9 cellular contexts compared by ENCODE assay signal in genomic region chr5:154835701-154836052, GRCh38. TPM values are rescaled to one million over a fixed set of nuclear protein-coding genes. Genes with fewer than 3 reads are reported as not detected.
DNase-seq lines count a peak whose midpoint lies in the region; ATAC-seq and TF ChIP-seq lines count a peak whose summit lies in the region.
"Not testable (repeated sequence)": the region's sequence is repeated elsewhere in the genome, so short reads cannot be mapped to it uniquely, and the experiment has no call there.
"Had no signal": no experiment of that assay in that cellular context is flagged by ENCODE, and none has a peak within 500 bp of the region (broad histone marks: within the 10 kb centered on the region; RNA-seq: fewer than 3 reads in every experiment).

No MANE protein-coding gene starts in this region.

- H3K9me3 ChIP-seq in HCT116 (ENCODE audit: control insufficient read depth in 1 of 2, insufficient read depth in 1 of 2, low read depth in 1 of 2, low read length in 2 of 2); WERI-Rb-1 (ENCODE audit: severe bottlenecking); left ventricle myocardium inferior (replicated peaks); lower lobe of right lung; uterus: not testable (repeated sequence)

- BruUV-seq in HCT116 (replicated peaks; lab: Mats Ljungman, UMichigan) = not testable (repeated sequence)

- RAD21 ChIA-PET in HCT116 (lab: Charles Lee; ENCODE audit: low non-redundant PET in 1 of 2, low total read pairs in 2 of 2, uncharacterized antibody in 2 of 2, unreplicated experiment in 2 of 2) = not testable (repeated sequence)

- CTCF ChIA-PET in HCT116 (lab: Charles Lee) = not testable (repeated sequence)

- H3K4me1 ChIP-seq in HCT116 (ENCODE audit: control insufficient read depth in 1 of 2, insufficient read depth in 2 of 2, low read length in 2 of 2) (peaks cover 19 to 26% of the 10 kb centered on the region in 2 experiments), left ventricle myocardium inferior (peaks cover 26% of the 10 kb centered on the region), lower lobe of right lung (peaks cover 20% of the 10 kb centered on the region)
- not testable (repeated sequence) for H3K4me1 ChIP-seq in uterus

- H3K4me3 ChIP-seq in HCT116 (replicated peaks in 1 of 2; ENCODE audit: low read depth in 1 of 2, low read length in 2 of 2); WERI-Rb-1 (ENCODE audit: low read depth, low read length); left ventricle myocardium inferior; lower lobe of right lung; uterus: not testable (repeated sequence)
- peak overlapping the region in 1 of 59 donors; percentile 26 for H3K4me3 ChIP-seq in dorsolateral prefrontal cortex

- H3K27me3 ChIP-seq in HCT116 (ENCODE audit: insufficient read depth, low read length); WERI-Rb-1 (ENCODE audit: insufficient read depth, low read depth, severe bottlenecking); dorsolateral prefrontal cortex; left ventricle myocardium inferior (ENCODE audit: low read depth); lower lobe of right lung (ENCODE audit: low read depth); uterus: not testable (repeated sequence)

- not testable (repeated sequence) for H3K27ac ChIP-seq in HCT116 (ENCODE audit: low read depth, low read length)
- H3K27ac ChIP-seq in WERI-Rb-1 = peak overlapping the region; percentile 23
- H3K27ac ChIP-seq in dorsolateral prefrontal cortex = peak overlapping the region in 43 of 59 donors; percentile 0 to 77 (median 58)
- H3K27ac ChIP-seq in left ventricle myocardium inferior (replicated peaks) = peak overlapping the region; percentile 73
- H3K27ac ChIP-seq in lower lobe of right lung = peak overlapping the region; percentile 36
- H3K27ac ChIP-seq in substantia nigra (ENCODE audit: low read depth, low read length, poor library complexity, severe bottlenecking) = peak overlapping the region; percentile 53
- peak overlapping the region; percentile 45 to 67 for H3K27ac ChIP-seq in uterus

- POLR2A ChIA-PET in HCT116 (lab: Charles Lee) = not testable (repeated sequence)

- not testable (repeated sequence) for H4K20me1 ChIP-seq in HCT116 (ENCODE audit: insufficient read depth)

- TF ChIP-seq POLR2A in HCT116 (IDR thresholded peaks at IDR 0.05; ENCODE audit: borderline replicate concordance, extremely low read depth, insufficient read depth, insufficient read length); uterus (IDR thresholded peaks at IDR 0.05): not testable (repeated sequence)

- H3K9me2 ChIP-seq in HCT116 (ENCODE audit: insufficient read depth) = not testable (repeated sequence)

- not testable (repeated sequence) for H2AFZ ChIP-seq in HCT116 (ENCODE audit: low read depth, low read length, poor library complexity, severe bottlenecking)

- not testable (repeated sequence) for TF ChIP-seq RAD21 in HCT116 (IDR thresholded peaks at IDR 0.05; ENCODE audit: low read depth)

- intact Hi-C loops in HCT116 (cut with micrococcal nuclease); dorsolateral prefrontal cortex (cut with DNase I); left ventricle myocardium inferior (cut with micrococcal nuclease); lower lobe of right lung (cut with DNase I); sciatic nerve (cut with DNase I); uterus (cut with DNase I; ENCODE audit: low total_unique reads): not testable (repeated sequence)

- not testable (repeated sequence) for H3K36me3 ChIP-seq in HCT116 (ENCODE audit: control insufficient read depth in 1 of 2, insufficient read depth in 2 of 2, low read length in 2 of 2); WERI-Rb-1; uterus
- H3K36me3 ChIP-seq in left ventricle myocardium inferior = peaks cover 42% of the 10 kb centered on the region
- H3K36me3 ChIP-seq in lower lobe of right lung = peaks cover 46% of the 10 kb centered on the region

- H3K9ac ChIP-seq in HCT116 (ENCODE audit: low read length) = not testable (repeated sequence)

- H3K79me2 ChIP-seq in HCT116 (ENCODE audit: insufficient read depth, low read length) = not testable (repeated sequence)

- ATAC-seq in HCT116 (peak; percentile 10), sciatic nerve (peak; percentile 13)
- ATAC-seq in lower lobe of right lung = not testable (repeated sequence)

- peak overlapping the region; percentile 55 for H3K4me2 ChIP-seq in HCT116 (ENCODE audit: low read length)

- TF ChIP-seq CTCF in HCT116 (IDR thresholded peaks at IDR 0.05 in 2 of 3, conservative IDR thresholded peaks at IDR 0.05 in 1 of 3; ENCODE audit: borderline replicate concordance in 1 of 3, insufficient read depth in 1 of 3, low read depth in 2 of 3, low read length in 2 of 3); WERI-Rb-1 (IDR thresholded peaks at IDR 0.05; ENCODE audit: low read depth, low read length); dorsolateral prefrontal cortex (IDR thresholded peaks at IDR 0.05 in 54 of 56, conservative IDR thresholded peaks at IDR 0.05 in 2 of 56; ENCODE audit: low read depth in 1 of 56, partially characterized antibody in 56 of 56); left ventricle myocardium inferior (IDR thresholded peaks at IDR 0.05; ENCODE audit: borderline replicate concordance); lower lobe of right lung (IDR thresholded peaks at IDR 0.05); uterus (IDR thresholded peaks at IDR 0.05): not testable (repeated sequence)

- not testable (repeated sequence) for DNase-seq in HCT116 (ENCODE audit: low read depth, low spot score); WERI-Rb-1; dorsolateral prefrontal cortex; left ventricle myocardium inferior; lower lobe of right lung; sciatic nerve (ENCODE audit: low spot score); substantia nigra (lab: John Stamatoyannopoulos, UW); uterus

RNA-seq across cellular contexts. Expression of gene FAXDC2, which starts 14.7 kb away (rescaled TPM):
- 0.22 TPM for total RNA-seq in HCT116 (2021; ENCODE audit: unreplicated experiment)
- polyA plus RNA-seq in HCT116 (2012) = 0.27 and 0.68 TPM in 2 replicates
- 100 to 1,000 TPM in 7 of 120 experiments, 10 to 100 TPM in 113; 17.1 to 155 (median 53.8) TPM for total RNA-seq in dorsolateral prefrontal cortex
- 23.5 TPM for total RNA-seq in left ventricle myocardium inferior
- total RNA-seq in lower lobe of right lung = 72.7 TPM
- total RNA-seq in sciatic nerve = 60.9 TPM
- total RNA-seq in uterus = 100 to 1,000 TPM in 1 of 4 donors, 10 to 100 TPM in 3; 25.8 to 126 (median 29.1) TPM
- total RNA-seq: B cell had no signal

RNA-seq across cellular contexts. Expression of gene CNOT8, which starts 22.8 kb away (rescaled TPM):
- 45.0 TPM for total RNA-seq in HCT116 (2021; ENCODE audit: unreplicated experiment)
- 34.5 and 39.1 TPM in 2 replicates for polyA plus RNA-seq in HCT116 (2012)
- total RNA-seq in dorsolateral prefrontal cortex = 10 to 100 TPM; 40.2 to 72.9 (median 52.6) TPM
- 23.3 TPM for total RNA-seq in left ventricle myocardium inferior
- total RNA-seq in lower lobe of right lung = 106 TPM
- total RNA-seq in sciatic nerve = 45.3 TPM
- 10 to 100 TPM; 32.0 to 96.2 (median 54.2) TPM for total RNA-seq in uterus

Comparison
In these comparisons a context has a peak if more than half of its experiments do, and no peak if none do; other contexts are left out.
1. RNA of gene FAXDC2, which starts 14.7 kb away (total RNA-seq): 72.7 TPM in lower lobe of right lung (single experiment), 60.9 TPM in sciatic nerve (single experiment), 17.1 to 155 TPM in dorsolateral prefrontal cortex, 25.8 to 126 TPM in uterus and 23.5 TPM in left ventricle myocardium inferior (single experiment); 0.22 TPM in HCT116 (single experiment); every median in the first group is over 10 times any median in the second.